ENCODE assay signal across 19 cellular contexts in genomic region chr6:170461111-170461510, GRCh38.
DNase-seq lines count a peak whose midpoint lies in the region; ATAC-seq and TF ChIP-seq lines count a peak whose summit lies in the region.
"Had no signal": no experiment of that assay in that cellular context is flagged by ENCODE, and none has a peak within 500 bp of the region (broad histone marks: within the 10 kb centered on the region; RNA-seq: fewer than 3 reads in every experiment).

No MANE protein-coding gene starts in this region.

- no peak overlapping the region for H3K9ac ChIP-seq in neural progenitor cell
- H3K9ac ChIP-seq: BLaER1 had no signal

- TF ChIP-seq CTCF in activated CD8-positive, alpha-beta T cell treated with anti-CD3 and anti-CD28 coated beads for 36 hours (IDR thresholded peaks at IDR 0.05) = no peak
- no peak for TF ChIP-seq CTCF in neural progenitor cell (IDR thresholded peaks at IDR 0.05)
- no peak for TF ChIP-seq CTCF in Caco-2 (IDR thresholded peaks at IDR 0.05; ENCODE audit: insufficient read depth in 1 of 2, low read depth in 1 of 2, low read length in 1 of 2, severe bottlenecking in 1 of 2, unreplicated experiment in 1 of 2)

- no peak for ATAC-seq in activated CD8-positive, alpha-beta T cell treated with anti-CD3 and anti-CD28 coated beads, Interleukin-2, amount 10 ng/mL, durations not matched to agents 7 days and 5 days
- ATAC-seq in activated CD8-positive, alpha-beta T cell treated with anti-CD3 and anti-CD28 coated beads for 36 hours = no peak
- ATAC-seq in HG03342 (IDR thresholded peaks at IDR 0.05; ENCODE audit: unreplicated experiment) = no peak
- ATAC-seq: A549; CD8-positive, alpha-beta T cell; GM12878; HCT116 had no signal

- H3F3A ChIP-seq in neural progenitor cell (ENCODE audit: low read depth) = peaks cover 6% of the 10 kb centered on the region

- peaks cover 48% of the 10 kb centered on the region for H3K4me1 Mint-ChIP-seq in activated CD8-positive, alpha-beta T cell treated with anti-CD3 and anti-CD28 coated beads, Interleukin-2, amount 10 ng/mL, durations not matched to agents 7 days and 5 days (ENCODE audit: low read depth)
- H3K4me1 Mint-ChIP-seq in activated CD8-positive, alpha-beta T cell treated with anti-CD3 and anti-CD28 coated beads for 36 hours (ENCODE audit: low read depth) = peaks cover 32% of the 10 kb centered on the region
- peaks cover 77 to 79% of the 10 kb centered on the region in 2 donors for H3K4me1 Mint-ChIP-seq in immature natural killer cell
- H3K4me1 Mint-ChIP-seq in neural progenitor cell = peaks cover 11% of the 10 kb centered on the region
- H3K4me1 Mint-ChIP-seq in Caco-2 (ENCODE audit: low read depth, unreplicated experiment) = no peaks in the 10 kb centered on the region

- H3K9me3 ChIP-seq in neural progenitor cell (ENCODE audit: low read depth) = no peaks in the 10 kb centered on the region
- no peaks in the 10 kb centered on the region for H3K9me3 ChIP-seq in Caco-2
- H3K9me3 ChIP-seq: A549 had no signal

- H3K9me3 Mint-ChIP-seq in activated CD8-positive, alpha-beta T cell treated with anti-CD3 and anti-CD28 coated beads, Interleukin-2, amount 10 ng/mL, durations not matched to agents 7 days and 5 days (ENCODE audit: insufficient read depth) = no peaks in the 10 kb centered on the region
- H3K9me3 Mint-ChIP-seq in activated CD8-positive, alpha-beta T cell treated with anti-CD3 and anti-CD28 coated beads for 36 hours = peaks cover 2% of the 10 kb centered on the region
- peaks cover 2 to 5% (median 3%) of the 10 kb centered on the region in 6 donors for H3K9me3 Mint-ChIP-seq in immature natural killer cell
- peaks cover 3% of the 10 kb centered on the region for H3K9me3 Mint-ChIP-seq in neural progenitor cell
- no peaks in the 10 kb centered on the region for H3K9me3 Mint-ChIP-seq in Caco-2 (ENCODE audit: unreplicated experiment)
- H3K9me3 Mint-ChIP-seq: CD8-positive, alpha-beta T cell; HFFc6 had no signal

- H3K36me3 Mint-ChIP-seq in activated CD8-positive, alpha-beta T cell treated with anti-CD3 and anti-CD28 coated beads, Interleukin-2, amount 10 ng/mL, durations not matched to agents 7 days and 5 days (ENCODE audit: low read depth) = no peaks in the 10 kb centered on the region
- no peaks in the 10 kb centered on the region for H3K36me3 Mint-ChIP-seq in activated CD8-positive, alpha-beta T cell treated with anti-CD3 and anti-CD28 coated beads for 36 hours (ENCODE audit: low read depth)
- H3K36me3 Mint-ChIP-seq in immature natural killer cell (peaks cover 0 to 5% (median 3%) of the 10 kb centered on the region in 3 donors), neural progenitor cell (peaks cover 2% of the 10 kb centered on the region), Caco-2 (ENCODE audit: insufficient read depth, unreplicated experiment) (no peaks in the 10 kb centered on the region)
- H3K36me3 Mint-ChIP-seq: CD14-positive monocyte; CD8-positive, alpha-beta T cell had no signal

- BruUV-seq in Caco-2 (replicated peaks; lab: Mats Ljungman, UMichigan) = no TSS peak

- H4K20me1 ChIP-seq in neural progenitor cell (ENCODE audit: low read depth) = no peaks in the 10 kb centered on the region
- H4K20me1 ChIP-seq: BLaER1 had no signal

- no peak for DNase-seq in activated CD8-positive, alpha-beta T cell treated with anti-CD3 and anti-CD28 coated beads, Interleukin-2, amount 10 ng/mL, durations not matched to agents 7 days and 5 days
- DNase-seq in activated CD8-positive, alpha-beta T cell treated with anti-CD3 and anti-CD28 coated beads for 36 hours = no peak
- DNase-seq in immature natural killer cell = no peak
- no peak for DNase-seq in neural progenitor cell (ENCODE audit: low spot score)
- no peak for DNase-seq in stimulated activated CD4-positive, alpha-beta T cell treated with anti-CD3 and anti-CD28 coated beads, Interleukin-15, amount 100 ng/mL, for 24 hours
- no peak for DNase-seq in Caco-2
- DNase-seq: CD8-positive, alpha-beta T cell; DMS 273 treated with DMSO at 0.1 percent for 48 hours; DMS53; DND-41; GOT3; HFFc6 had no signal

- no peaks in the 10 kb centered on the region for H3K27me3 Mint-ChIP-seq in activated CD8-positive, alpha-beta T cell treated with anti-CD3 and anti-CD28 coated beads, Interleukin-2, amount 10 ng/mL, durations not matched to agents 7 days and 5 days (ENCODE audit: low read depth)
- H3K27me3 Mint-ChIP-seq in activated CD8-positive, alpha-beta T cell treated with anti-CD3 and anti-CD28 coated beads for 36 hours = peaks cover 3% of the 10 kb centered on the region
- H3K27me3 Mint-ChIP-seq in immature natural killer cell (ENCODE audit: low read depth in 3 of 3) (peaks cover 5 to 18% (median 16%) of the 10 kb centered on the region in 3 donors), neural progenitor cell (ENCODE audit: insufficient read depth, low read depth) (peaks cover 2% of the 10 kb centered on the region), Caco-2 (ENCODE audit: insufficient read depth, unreplicated experiment) (peaks cover 5% of the 10 kb centered on the region)

- CTCF ChIA-PET in activated CD8-positive, alpha-beta T cell treated with anti-CD3 and anti-CD28 coated beads, Interleukin-2, amount 10 ng/mL, durations not matched to agents 7 days and 5 days (lab: Charles Lee) = no interaction called here
- CTCF ChIA-PET in activated CD8-positive, alpha-beta T cell treated with anti-CD3 and anti-CD28 coated beads for 36 hours (lab: Charles Lee) = no interaction called here
- CTCF ChIA-PET in Caco-2 (lab: Charles Lee) = no interaction called here

- no peak overlapping the region for H2AFZ ChIP-seq in neural progenitor cell (replicated peaks)

- peaks cover 3% of the 10 kb centered on the region for H3K4me1 ChIP-seq in neural progenitor cell
- no peaks in the 10 kb centered on the region for H3K4me1 ChIP-seq in Caco-2
- H3K4me1 ChIP-seq: A549 had no signal

- H3K4me2 ChIP-seq in neural progenitor cell = no peak overlapping the region
- H3K4me2 ChIP-seq: A549 had no signal

- intact Hi-C loops in activated CD8-positive, alpha-beta T cell treated with anti-CD3 and anti-CD28 coated beads for 36 hours (cut with micrococcal nuclease) = no loop called here
- intact Hi-C loops in Caco-2 (cut with micrococcal nuclease; ENCODE audit: unreplicated experiment) = no loop called here

- H3K27ac ChIP-seq in neural progenitor cell = no peak overlapping the region
- H3K27ac ChIP-seq: 22Rv1, A549, BLaER1 had no signal

- no peaks in the 10 kb centered on the region for H3K27me3 ChIP-seq in neural progenitor cell
- H3K27me3 ChIP-seq in Caco-2 (replicated peaks; ENCODE audit: control insufficient read depth, insufficient read depth, low read length) = no peaks in the 10 kb centered on the region
- H3K27me3 ChIP-seq: BLaER1 had no signal

- H3K27ac Mint-ChIP-seq in activated CD8-positive, alpha-beta T cell treated with anti-CD3 and anti-CD28 coated beads, Interleukin-2, amount 10 ng/mL, durations not matched to agents 7 days and 5 days = peak overlapping the region; percentile 74
- H3K27ac Mint-ChIP-seq in activated CD8-positive, alpha-beta T cell treated with anti-CD3 and anti-CD28 coated beads for 36 hours = no peak overlapping the region
- H3K27ac Mint-ChIP-seq in immature natural killer cell (peak overlapping the region; percentile 93 to 99 (median 96)), neural progenitor cell (peak overlapping the region; percentile 57), Caco-2 (ENCODE audit: unreplicated experiment) (no peak overlapping the region)
- H3K27ac Mint-ChIP-seq: CD14-positive monocyte; CD8-positive, alpha-beta T cell; HFFc6 had no signal

- H3K79me2 ChIP-seq in neural progenitor cell (ENCODE audit: low read depth) = no peaks in the 10 kb centered on the region

- no peak overlapping the region for H3K4me3 Mint-ChIP-seq in activated CD8-positive, alpha-beta T cell treated with anti-CD3 and anti-CD28 coated beads, Interleukin-2, amount 10 ng/mL, durations not matched to agents 7 days and 5 days
- H3K4me3 Mint-ChIP-seq in activated CD8-positive, alpha-beta T cell treated with anti-CD3 and anti-CD28 coated beads for 36 hours = no peak overlapping the region
- H3K4me3 Mint-ChIP-seq in immature natural killer cell (peak overlapping the region; percentile 77 to 96 (median 88)), neural progenitor cell (no peak overlapping the region), Caco-2 (ENCODE audit: unreplicated experiment) (no peak overlapping the region)
- H3K4me3 Mint-ChIP-seq: CD8-positive, alpha-beta T cell; HFFc6 had no signal

- H3K4me3 ChIP-seq in neural progenitor cell (no peak overlapping the region), Caco-2 (ENCODE audit: low read depth, low read length) (no peak overlapping the region)
- H3K4me3 ChIP-seq: A549, BLaER1, GM12878 had no signal

- H3K36me3 ChIP-seq in neural progenitor cell = no peaks in the 10 kb centered on the region
- H3K36me3 ChIP-seq in Caco-2 (ENCODE audit: control insufficient read depth, insufficient read depth, low read length) = no peaks in the 10 kb centered on the region
- H3K36me3 ChIP-seq: BLaER1 had no signal

- POLR2A ChIA-PET in activated CD8-positive, alpha-beta T cell treated with anti-CD3 and anti-CD28 coated beads, Interleukin-2, amount 10 ng/mL, durations not matched to agents 7 days and 5 days (lab: Charles Lee) = no interaction called here
- POLR2A ChIA-PET in activated CD8-positive, alpha-beta T cell treated with anti-CD3 and anti-CD28 coated beads for 36 hours (lab: Charles Lee) = interaction anchor here (0.6 kb wide), 1 partner anchor 1460 kb away, joined by 3 read pairs; no protein-coding TSS in a partner anchor
- POLR2A ChIA-PET in Caco-2 (lab: Charles Lee) = no interaction called here

Comparison
In these comparisons a context has a peak if more than half of its experiments do, and no peak if none do; other contexts are left out.
1. H3K27ac Mint-ChIP-seq: peak in activated CD8-positive, alpha-beta T cell treated with anti-CD3 and anti-CD28 coated beads, Interleukin-2, amount 10 ng/mL, durations not matched to agents 7 days and 5 days (single experiment), immature natural killer cell (6 of 6) and neural progenitor cell (single experiment); none in activated CD8-positive, alpha-beta T cell treated with anti-CD3 and anti-CD28 coated beads for 36 hours (single experiment) and Caco-2 (single experiment).
2. H3K4me3 Mint-ChIP-seq: peak in immature natural killer cell (5 of 5); none in activated CD8-positive, alpha-beta T cell treated with anti-CD3 and anti-CD28 coated beads, Interleukin-2, amount 10 ng/mL, durations not matched to agents 7 days and 5 days (single experiment), activated CD8-positive, alpha-beta T cell treated with anti-CD3 and anti-CD28 coated beads for 36 hours (single experiment), neural progenitor cell (single experiment) and Caco-2 (single experiment).